ENCODE assay signal across 14 cellular contexts in the genomic region with DNA sequence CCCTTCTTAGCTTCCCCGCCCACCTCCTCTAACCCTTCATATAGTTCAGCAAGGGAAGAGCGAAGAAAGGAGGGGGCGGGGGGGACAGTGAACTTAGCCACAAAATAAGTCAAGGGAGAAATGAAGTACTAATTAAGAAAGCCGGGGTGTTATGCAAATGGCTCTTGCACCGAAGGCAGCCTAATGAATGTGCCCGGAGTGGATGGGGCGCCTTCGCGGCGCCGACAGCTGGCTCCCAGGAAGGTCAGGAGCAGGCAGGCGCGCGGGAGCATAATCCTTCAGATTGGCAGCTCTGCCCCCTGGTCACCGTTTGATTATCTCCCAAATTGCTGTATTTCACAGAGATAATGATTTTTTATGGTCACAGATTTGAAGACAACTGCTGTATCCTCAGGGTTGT.
A peak's percentile ranks its signal among the peaks of the same experiment; 100 is the strongest.
DNase-seq lines count a peak whose midpoint lies in the region; ATAC-seq and TF ChIP-seq lines count a peak whose summit lies in the region.
"Had no signal": no experiment of that assay in that cellular context is flagged by ENCODE, and none has a peak within 500 bp of the region (broad histone marks: within the 10 kb centered on the region; RNA-seq: fewer than 3 reads in every experiment).

No MANE protein-coding gene starts in this region.

- peak; percentile 60 for ATAC-seq in foreskin keratinocyte
- no peak for ATAC-seq in HG02678 (IDR thresholded peaks at IDR 0.05; ENCODE audit: unreplicated experiment)
- no peak for ATAC-seq in PC-3

- TF ChIP-seq CTCF in A673 (conservative IDR thresholded peaks at IDR 0.05; ENCODE audit: low read depth, low read length) (no peak), foreskin keratinocyte (conservative IDR thresholded peaks at IDR 0.05) (no peak), PC-3 (conservative IDR thresholded peaks at IDR 0.05; ENCODE audit: low read depth, low read length) (no peak)

- H3K4me2 ChIP-seq in PC-3 (ENCODE audit: low read length) = no peak overlapping the region

- H3K9me3 Mint-ChIP-seq in activated T-helper 2 cell treated with anti-CD3 and anti-CD28 coated beads, Interferon-gamma antibody, Interleukin-2, Interleukin-4, amounts not matched to agents 10 μg/mL and 5 μg/mL and 100 μg/mL, durations not matched to agents 14 hours and 24 hours and 36 hours = no peaks in the 10 kb centered on the region
- H3K9me3 Mint-ChIP-seq: IgD-negative memory B cell had no signal

- H3K27me3 ChIP-seq in A673 (replicated peaks; ENCODE audit: insufficient read depth, low read depth, low read length, poor library complexity) = peaks cover 6% of the 10 kb centered on the region
- H3K27me3 ChIP-seq in foreskin keratinocyte = no peaks in the 10 kb centered on the region
- H3K27me3 ChIP-seq in muscle layer of duodenum (ENCODE audit: low read depth, low read length) = no peaks in the 10 kb centered on the region
- H3K27me3 ChIP-seq in PC-3 (ENCODE audit: low read length) = no peaks in the 10 kb centered on the region

- H3K9me3 ChIP-seq in A673 (ENCODE audit: low read depth, low read length, poor library complexity, severe bottlenecking) (no peaks in the 10 kb centered on the region), muscle layer of duodenum (ENCODE audit: control insufficient read depth in 1 of 2, low read length in 2 of 2) (no peaks in the 10 kb centered on the region), PC-3 (ENCODE audit: low read length) (no peaks in the 10 kb centered on the region)

- H3K36me3 ChIP-seq in A673 (ENCODE audit: insufficient read depth, low read length, poor library complexity, severe bottlenecking) = no peaks in the 10 kb centered on the region
- H3K36me3 ChIP-seq in muscle layer of duodenum (ENCODE audit: control insufficient read depth in 1 of 2, insufficient read depth in 2 of 2, low read length in 2 of 2) = no peaks in the 10 kb centered on the region
- H3K36me3 ChIP-seq in PC-3 (ENCODE audit: low read depth, low read length) = no peaks in the 10 kb centered on the region

- no peaks in the 10 kb centered on the region for H4K20me1 ChIP-seq in PC-3 (ENCODE audit: low read length)

- H3K9me2 ChIP-seq in PC-3 (replicated peaks; ENCODE audit: low read length) = no peaks in the 10 kb centered on the region

- no TSS peak for BruUV-seq in A673 (replicated peaks; lab: Mats Ljungman, UMichigan)
- no TSS peak for BruUV-seq in PC-3 (replicated peaks; lab: Mats Ljungman, UMichigan)

- peak overlapping the region; percentile 35 for H3K4me3 ChIP-seq in A673 (ENCODE audit: low read depth, low read length, poor library complexity, severe bottlenecking)
- peak overlapping the region; percentile 0 to 34 for H3K4me3 ChIP-seq in muscle layer of duodenum (ENCODE audit: low read depth in 1 of 2, low read length in 2 of 2)
- H3K4me3 ChIP-seq in PC-3 (ENCODE audit: low read length) = no peak overlapping the region

- no peak overlapping the region for H3K4me3 Mint-ChIP-seq in activated T-helper 2 cell treated with anti-CD3 and anti-CD28 coated beads, Interferon-gamma antibody, Interleukin-2, Interleukin-4, amounts not matched to agents 10 μg/mL and 5 μg/mL and 100 μg/mL, durations not matched to agents 14 hours and 24 hours and 36 hours (ENCODE audit: low read depth)
- H3K4me3 Mint-ChIP-seq: IgD-negative memory B cell had no signal

- H3K27me3 Mint-ChIP-seq in activated T-helper 2 cell treated with anti-CD3 and anti-CD28 coated beads, Interferon-gamma antibody, Interleukin-2, Interleukin-4, amounts not matched to agents 10 μg/mL and 5 μg/mL and 100 μg/mL, durations not matched to agents 14 hours and 24 hours and 36 hours (ENCODE audit: low read depth) = no peaks in the 10 kb centered on the region

- no peaks in the 10 kb centered on the region for H3K36me3 Mint-ChIP-seq in activated T-helper 2 cell treated with anti-CD3 and anti-CD28 coated beads, Interferon-gamma antibody, Interleukin-2, Interleukin-4, amounts not matched to agents 10 μg/mL and 5 μg/mL and 100 μg/mL, durations not matched to agents 14 hours and 24 hours and 36 hours (ENCODE audit: low read depth)
- H3K36me3 Mint-ChIP-seq: IgD-negative memory B cell had no signal

- no peak overlapping the region for H2AFZ ChIP-seq in PC-3 (ENCODE audit: low read length)

- peak; percentile 23 for DNase-seq in A673 (ENCODE audit: low spot score)
- DNase-seq in NCI-H82 (lab: John Stamatoyannopoulos, UW) = peak; percentile 80
- no peak for DNase-seq in foreskin keratinocyte
- no peak for DNase-seq in activated T-helper 2 cell treated with anti-CD3 and anti-CD28 coated beads, Interferon-gamma antibody, Interleukin-2, Interleukin-4, amounts not matched to agents 10 μg/mL and 5 μg/mL and 100 μg/mL, durations not matched to agents 14 hours and 24 hours and 36 hours (ENCODE audit: low spot score)
- no peak for DNase-seq in medulla oblongata (ENCODE audit: extremely low spot score)
- no peak for DNase-seq in PC-3
- DNase-seq: activated effector memory CD4-positive, alpha-beta T cell treated with Interleukin-2 at 50 U/mL for 16 hours; GF-D8; NCI-H1092 treated with DMSO at 0.1 percent for 48 hours; NCI-H2171; stimulated activated CD4-positive, alpha-beta T cell treated with anti-CD3 and anti-CD28 coated beads, Interleukin-1b, Interleukin-23, amount 100 ng/mL, for 48 hours had no signal

- H3K79me2 ChIP-seq in PC-3 (ENCODE audit: low read length) = no peaks in the 10 kb centered on the region

- no peaks in the 10 kb centered on the region for H3F3A ChIP-seq in PC-3 (ENCODE audit: low read length, unreplicated experiment)

- no peaks in the 10 kb centered on the region for H3K4me1 Mint-ChIP-seq in activated T-helper 2 cell treated with anti-CD3 and anti-CD28 coated beads, Interferon-gamma antibody, Interleukin-2, Interleukin-4, amounts not matched to agents 10 μg/mL and 5 μg/mL and 100 μg/mL, durations not matched to agents 14 hours and 24 hours and 36 hours (ENCODE audit: low read depth)

- POLR2A ChIA-PET in A673 (lab: Charles Lee; ENCODE audit: low non-redundant PET) = no interaction called here
- POLR2A ChIA-PET in PC-3 (lab: Charles Lee; ENCODE audit: unreplicated experiment) = no interaction called here

- H3K9ac ChIP-seq in PC-3 (ENCODE audit: low read length) = no peak overlapping the region

- CTCF ChIA-PET in A673 (lab: Charles Lee) = no interaction called here
- CTCF ChIA-PET in PC-3 (lab: Charles Lee) = no interaction called here

- H3K27ac ChIP-seq in A673 (ENCODE audit: low read depth, low read length, poor library complexity, severe bottlenecking) = no peak overlapping the region
- H3K27ac ChIP-seq in foreskin keratinocyte = no peak overlapping the region
- no peak overlapping the region for H3K27ac ChIP-seq in muscle layer of duodenum (ENCODE audit: low read length)
- H3K27ac ChIP-seq in PC-3 (ENCODE audit: low read length) = no peak overlapping the region

- intact Hi-C loops in A673 (cut with micrococcal nuclease; ENCODE audit: unreplicated experiment) = no loop called here
- intact Hi-C loops in activated T-helper 2 cell treated with anti-CD3 and anti-CD28 coated beads, Interferon-gamma antibody, Interleukin-2, Interleukin-4, amounts not matched to agents 10 μg/mL and 5 μg/mL and 100 μg/mL, durations not matched to agents 14 hours and 24 hours and 36 hours (cut with micrococcal nuclease) = no loop called here
- intact Hi-C loops in PC-3 (cut with micrococcal nuclease) = no loop called here

- H3K4me1 ChIP-seq in A673 (ENCODE audit: insufficient read depth, low read length, poor library complexity, severe bottlenecking) (peaks cover 3% of the 10 kb centered on the region), foreskin keratinocyte (no peaks in the 10 kb centered on the region), muscle layer of duodenum (ENCODE audit: control insufficient read depth in 1 of 2, insufficient read depth in 2 of 2, low read length in 2 of 2) (no peaks in the 10 kb centered on the region), PC-3 (ENCODE audit: insufficient read depth, low read length) (no peaks in the 10 kb centered on the region)

- H3K27ac Mint-ChIP-seq in activated T-helper 2 cell treated with anti-CD3 and anti-CD28 coated beads, Interferon-gamma antibody, Interleukin-2, Interleukin-4, amounts not matched to agents 10 μg/mL and 5 μg/mL and 100 μg/mL, durations not matched to agents 14 hours and 24 hours and 36 hours = no peak overlapping the region
- H3K27ac Mint-ChIP-seq: IgD-negative memory B cell had no signal

Comparison
In these comparisons a context has a peak if more than half of its experiments do, and no peak if none do; other contexts are left out.
1. DNase-seq: peak in A673 (single experiment) and NCI-H82 (single experiment); none in foreskin keratinocyte (0 of 2), activated T-helper 2 cell treated with anti-CD3 and anti-CD28 coated beads, Interferon-gamma antibody, Interleukin-2, Interleukin-4, amounts not matched to agents 10 μg/mL and 5 μg/mL and 100 μg/mL, durations not matched to agents 14 hours and 24 hours and 36 hours (single experiment), medulla oblongata (single experiment) and PC-3 (single experiment).